36 cellular contexts compared by ENCODE assay signal in genomic region chr20:15863735-15864134, GRCh38.
"Had no signal": no experiment of that assay in that cellular context is flagged by ENCODE, and none has a peak within 500 bp of the region (broad histone marks: within the 10 kb centered on the region; RNA-seq: fewer than 3 reads in every experiment).

No MANE protein-coding gene starts in this region.

- H3K27me3 ChIP-seq: ascending aorta, cardiac muscle cell had no signal

- H3K36me3 Mint-ChIP-seq: activated CD4-positive, alpha-beta memory T cell treated with anti-CD3 and anti-CD28 coated beads for 36 hours; activated naive CD4-positive, alpha-beta T cell treated with anti-CD3 and anti-CD28 coated beads, Interleukin-2, amount 50 U/mL, for 72 hours; activated naive CD8-positive, alpha-beta T cell treated with anti-CD3 and anti-CD28 coated beads for 36 hours; brain had no signal

- H3K9me3 ChIP-seq: ascending aorta had no signal

- H3K4me1 Mint-ChIP-seq: activated CD4-positive, alpha-beta T cell treated with anti-CD3 and anti-CD28 coated beads, Interleukin-2, amount 10 ng/mL, durations not matched to agents 24 days and 14 days; activated naive CD8-positive, alpha-beta T cell treated with anti-CD3 and anti-CD28 coated beads for 36 hours; activated T-helper 17 cell treated with anti-CD3 and anti-CD28 coated beads, Interleukin-2, amount 50 U/mL, for 72 hours; central memory CD8-positive, alpha-beta T cell had no signal

- H3K27me3 Mint-ChIP-seq: activated B cell treated with CpG ODN at 0.5 μM for 24 hours; activated CD4-positive, alpha-beta memory T cell treated with anti-CD3 and anti-CD28 coated beads for 36 hours; activated CD4-positive, alpha-beta T cell treated with anti-CD3 and anti-CD28 coated beads, Interleukin-2, amount 10 ng/mL, durations not matched to agents 24 days and 14 days; activated CD8-positive, alpha-beta T cell treated with anti-CD3 and anti-CD28 coated beads for 36 hours; activated naive CD8-positive, alpha-beta T cell treated with anti-CD3 and anti-CD28 coated beads for 36 hours; activated T-helper 17 cell treated with anti-CD3 and anti-CD28 coated beads, Interleukin-2, amount 50 U/mL, for 72 hours; brain; central memory CD8-positive, alpha-beta T cell had no signal

- H3K4me1 ChIP-seq: ascending aorta had no signal

- H3K36me3 ChIP-seq: ascending aorta, cardiac muscle cell had no signal

- ATAC-seq: activated CD8-positive, alpha-beta T cell treated with anti-CD3 and anti-CD28 coated beads for 36 hours; activated naive CD4-positive, alpha-beta T cell treated with anti-CD3 and anti-CD28 coated beads, Interleukin-2, amount 50 U/mL, for 72 hours; activated T-cell treated with anti-CD3 and anti-CD28 coated beads, Interleukin-2, amount 50 U/mL, for 4 hours; activated T-cell treated with anti-CD3 and anti-CD28 coated beads, Interleukin-2, amount 50 U/mL, for 72 hours; activated T-helper 17 cell treated with anti-CD3 and anti-CD28 coated beads, Interleukin-2, amount 50 U/mL, for 72 hours had no signal

- H3K9me3 Mint-ChIP-seq: activated CD4-positive, alpha-beta memory T cell treated with anti-CD3 and anti-CD28 coated beads for 36 hours; activated CD4-positive, alpha-beta T cell treated with anti-CD3 and anti-CD28 coated beads, Interleukin-2, amount 10 ng/mL, durations not matched to agents 24 days and 14 days; activated naive CD4-positive, alpha-beta T cell treated with anti-CD3 and anti-CD28 coated beads for 36 hours; T-helper 1 cell treated with Interleukin-12 subunit alpha and Interleukin-12 subunit beta and Interleukin-4 antibody, amounts not matched to agents 30 μg/mL and 1 μg/mL, for 36 hours had no signal

- H3K27ac ChIP-seq: ascending aorta, cardiac muscle cell, VCaP had no signal

- H3K4me3 ChIP-seq: ascending aorta, cardiac muscle cell had no signal

- H3K27ac Mint-ChIP-seq: activated B cell treated with CpG ODN at 0.5 μM for 24 hours; activated CD4-positive, alpha-beta memory T cell treated with anti-CD3 and anti-CD28 coated beads for 36 hours; activated CD4-positive, alpha-beta T cell treated with anti-CD3 and anti-CD28 coated beads, Interleukin-2, amount 10 ng/mL, durations not matched to agents 24 days and 14 days; activated CD8-positive, alpha-beta T cell treated with anti-CD3 and anti-CD28 coated beads for 36 hours; activated naive CD4-positive, alpha-beta T cell treated with anti-CD3 and anti-CD28 coated beads for 36 hours; activated naive CD4-positive, alpha-beta T cell treated with anti-CD3 and anti-CD28 coated beads, Interleukin-2, amount 50 U/mL, for 72 hours; activated naive CD8-positive, alpha-beta T cell treated with anti-CD3 and anti-CD28 coated beads for 36 hours; activated T-cell treated with anti-CD3 and anti-CD28 coated beads, Interleukin-2, amount 50 U/mL, for 72 hours; activated T-helper 1 cell treated with anti-CD3 and anti-CD28 coated beads, Interleukin-12 subunit alpha, Interleukin-12 subunit beta, Interleukin-2, Interleukin-4 antibody, amounts not matched to agents 30 ng/mL and 10 ng/mL and 1 ng/mL, durations not matched to agents 14 hours and 24 hours and 36 hours; activated T-helper 17 cell treated with anti-CD3 and anti-CD28 coated beads, Interleukin-2, amount 50 U/mL, for 72 hours; brain; T-helper 1 cell treated with Interleukin-12 subunit alpha and Interleukin-12 subunit beta and Interleukin-4 antibody, amounts not matched to agents 30 μg/mL and 1 μg/mL, for 36 hours; T-helper 2 cell treated with Interferon-gamma antibody and Interleukin-4, amounts not matched to agents 5 μg/mL and 100 μg/mL, for 36 hours had no signal

- H3K4me3 Mint-ChIP-seq: activated B cell treated with CpG ODN at 0.5 μM for 24 hours; activated CD4-positive, alpha-beta memory T cell treated with anti-CD3 and anti-CD28 coated beads for 36 hours; activated CD4-positive, alpha-beta T cell treated with anti-CD3 and anti-CD28 coated beads, Interleukin-2, amount 10 ng/mL, durations not matched to agents 24 days and 14 days; activated CD8-positive, alpha-beta T cell treated with anti-CD3 and anti-CD28 coated beads for 36 hours; activated naive CD4-positive, alpha-beta T cell treated with anti-CD3 and anti-CD28 coated beads for 36 hours; activated naive CD8-positive, alpha-beta T cell treated with anti-CD3 and anti-CD28 coated beads for 36 hours; activated T-cell treated with anti-CD3 and anti-CD28 coated beads, Interleukin-2, amount 50 U/mL, for 4 hours; activated T-cell treated with anti-CD3 and anti-CD28 coated beads, Interleukin-2, amount 50 U/mL, for 72 hours; activated T-helper 1 cell treated with anti-CD3 and anti-CD28 coated beads, Interleukin-12 subunit alpha, Interleukin-12 subunit beta, Interleukin-2, Interleukin-4 antibody, amounts not matched to agents 30 ng/mL and 10 ng/mL and 1 ng/mL, durations not matched to agents 14 hours and 24 hours and 36 hours; activated T-helper 17 cell treated with anti-CD3 and anti-CD28 coated beads, Interleukin-2, amount 50 U/mL, for 72 hours; brain; central memory CD8-positive, alpha-beta T cell; T-helper 1 cell treated with Interleukin-12 subunit alpha and Interleukin-12 subunit beta and Interleukin-4 antibody, amounts not matched to agents 30 μg/mL and 1 μg/mL, for 36 hours; T-helper 2 cell treated with Interferon-gamma antibody and Interleukin-4, amounts not matched to agents 5 μg/mL and 100 μg/mL, for 36 hours had no signal

- DNase-seq: activated B cell treated with CpG ODN at 0.5 μM for 24 hours; activated CD4-positive, alpha-beta memory T cell treated with anti-CD3 and anti-CD28 coated beads for 36 hours; activated CD4-positive, alpha-beta T cell treated with anti-CD3 and anti-CD28 coated beads for 4 hours; activated CD4-positive, alpha-beta T cell treated with anti-CD3 and anti-CD28 coated beads, Interleukin-2, amount 50 U/mL, for 1 hour; activated CD4-positive, alpha-beta T cell treated with anti-CD3 and anti-CD28 coated beads, Interleukin-2, amount 50 U/mL, for 4 hours; activated CD4-positive, CD25-positive, alpha-beta regulatory T cell treated with anti-CD3 and anti-CD28 coated beads, Interleukin-2, amount 50 U/mL, for 72 hours; activated CD8-positive, alpha-beta memory T cell treated with anti-CD3 and anti-CD28 coated beads, Interleukin-2, amount 50 U/mL, for 4 hours; activated CD8-positive, alpha-beta T cell treated with anti-CD3 and anti-CD28 coated beads for 36 hours; activated effector memory CD4-positive, alpha-beta T cell treated with anti-CD3 and anti-CD28 coated beads, Interleukin-2, amount 50 U/mL, for 16 hours; activated gamma-delta T cell treated with Interleukin-2 at 50 U/mL for 16 hours; activated naive CD4-positive, alpha-beta T cell; activated naive CD4-positive, alpha-beta T cell treated with anti-CD3 and anti-CD28 coated beads for 36 hours; activated naive CD4-positive, alpha-beta T cell treated with anti-CD3 and anti-CD28 coated beads, Interleukin-2, amount 50 U/mL, for 16 hours; activated naive CD8-positive, alpha-beta T cell treated with anti-CD3 and anti-CD28 coated beads for 36 hours; activated T-cell treated with anti-CD3 and anti-CD28 coated beads for 4 hours; activated T-cell treated with anti-CD3 and anti-CD28 coated beads, Interleukin-2, amount 50 U/mL, for 1 hour; activated T-cell treated with anti-CD3 and anti-CD28 coated beads, Interleukin-2, amount 50 U/mL, for 4 hours; activated T-cell treated with anti-CD3 and anti-CD28 coated beads, Interleukin-2, amount 50 U/mL, for 72 hours; amygdala; anterior cingulate cortex; caudate nucleus; cerebellar nuclear complex; T-helper 1 cell; T-helper 2 cell; T-helper 9 cell had no signal
